ENCODE assay signal across 15 cellular contexts in genomic region chr10:122033224-122033926, GRCh38. TPM values are rescaled to one million over a fixed set of nuclear protein-coding genes. Genes with fewer than 3 reads are reported as not detected.
DNase-seq lines count a peak whose midpoint lies in the region; ATAC-seq, FAIRE-seq and TF ChIP-seq lines count a peak whose summit lies in the region.
"Had no signal": no experiment of that assay in that cellular context is flagged by ENCODE, and none has a peak within 500 bp of the region (broad histone marks: within the 10 kb centered on the region; RNA-seq: fewer than 3 reads in every experiment).

No MANE protein-coding gene starts in this region.

- TF ChIP-seq POLR2A in suprapubic skin (IDR thresholded peaks at IDR 0.05) = no peak

- H3K27ac ChIP-seq in left lung (peak overlapping the region in 1 of 2 donors; percentile 41), suprapubic skin (peak overlapping the region; percentile 15)
- H3K27ac ChIP-seq: uterus had no signal

- H3K27me3 ChIP-seq in bronchial epithelial cell (ENCODE audit: control insufficient read depth, insufficient read depth, low read length) (peaks cover 4% of the 10 kb centered on the region), left lung (no peaks in the 10 kb centered on the region), suprapubic skin (no peaks in the 10 kb centered on the region)
- H3K27me3 ChIP-seq: uterus had no signal

- 69% methylated on average over 9 of the region's 9 CpGs for WGBS in suprapubic skin

- H3K4me1 ChIP-seq in left lung = no peaks in the 10 kb centered on the region
- peaks cover 22% of the 10 kb centered on the region for H3K4me1 ChIP-seq in suprapubic skin
- H3K4me1 ChIP-seq: uterus had no signal

- H3K9me3 ChIP-seq in left lung = no peaks in the 10 kb centered on the region
- no peaks in the 10 kb centered on the region for H3K9me3 ChIP-seq in suprapubic skin
- H3K9me3 ChIP-seq: uterus had no signal

- no peak overlapping the region for H3K4me3 ChIP-seq in bronchial epithelial cell (ENCODE audit: low read depth, low read length)
- no peak overlapping the region for H3K4me3 ChIP-seq in left lung
- H3K4me3 ChIP-seq in suprapubic skin = no peak overlapping the region
- H3K4me3 ChIP-seq: uterus had no signal

- intact Hi-C loops in left lung (cut with DNase I) = no loop called here

- no peak for TF ChIP-seq CTCF in bronchial epithelial cell (IDR thresholded peaks at IDR 0.05; ENCODE audit: insufficient read depth, low read length, severe bottlenecking)
- no peak for TF ChIP-seq CTCF in left lung (IDR thresholded peaks at IDR 0.05)
- TF ChIP-seq CTCF in suprapubic skin (IDR thresholded peaks at IDR 0.05) = no peak

- ATAC-seq in left lung (peak; percentile 91), HG03175 (IDR thresholded peaks at IDR 0.05; ENCODE audit: unreplicated experiment) (no peak), GM21529 (IDR thresholded peaks at IDR 0.05; ENCODE audit: unreplicated experiment) (no peak), HG03280 (IDR thresholded peaks at IDR 0.05; ENCODE audit: unreplicated experiment) (no peak)
- ATAC-seq: activated CD4-positive, alpha-beta T cell treated with anti-CD3 and anti-CD28 coated beads for 36 hours had no signal

- FAIRE-seq in bronchial epithelial cell (lab: Jason Lieb, UNC) = peak; percentile 68

- peak; percentile 22 for DNase-seq in NCI-H748 (lab: John Stamatoyannopoulos, UW; ENCODE audit: unreplicated experiment)
- no peak for DNase-seq in NCI-H748 treated with DMSO at 0.1 percent for 48 hours (lab: John Stamatoyannopoulos, UW)
- DNase-seq in bronchial epithelial cell (ENCODE audit: low read depth) = peak; percentile 58
- peak in 1 of 2 donors; percentile 65 for DNase-seq in left lung
- no peak for DNase-seq in suprapubic skin (ENCODE audit: low spot score in 2 of 2)
- DNase-seq: activated CD4-positive, alpha-beta T cell treated with anti-CD3 and anti-CD28 coated beads for 36 hours; cortex of kidney; Kasumi-1; NCI-H1436 treated with DMSO at 0.1 percent for 48 hours; NCI-H446; T1000; uterus had no signal

- TF ChIP-seq EP300 in suprapubic skin (IDR thresholded peaks at IDR 0.05) = no peak

- no peaks in the 10 kb centered on the region for H3K36me3 ChIP-seq in bronchial epithelial cell (ENCODE audit: control insufficient read depth, insufficient read depth, low read length)
- H3K36me3 ChIP-seq in left lung = no peaks in the 10 kb centered on the region
- no peaks in the 10 kb centered on the region for H3K36me3 ChIP-seq in suprapubic skin
- H3K36me3 ChIP-seq: uterus had no signal

RNA-seq across cellular contexts. Expression of gene TACC2, which starts 44.4 kb away (rescaled TPM):
- total RNA-seq in bronchial epithelial cell (13.4 and 36.7 TPM in 2 replicates), left lung (100 to 1,000 TPM; 166 to 193 TPM), suprapubic skin (100 to 1,000 TPM; 206 to 606 (median 261) TPM)
- total RNA-seq: activated CD4-positive, alpha-beta T cell treated with anti-CD3 and anti-CD28 coated beads for 36 hours had no signal

RNA-seq across cellular contexts. Expression of gene NSMCE4A, which starts 58.4 kb away (rescaled TPM):
- total RNA-seq in bronchial epithelial cell (17.6 and 23.4 TPM in 2 replicates), left lung (10 to 100 TPM; 26.2 to 36.1 TPM), suprapubic skin (100 to 1,000 TPM in 1 of 4 donors, 10 to 100 TPM in 3; 52.7 to 168 (median 66.4) TPM)

Comparison
In these comparisons a context has a peak if more than half of its experiments do, and no peak if none do; other contexts are left out.
1. DNase-seq: peak in NCI-H748 (single experiment) and bronchial epithelial cell (single experiment); none in NCI-H748 treated with DMSO at 0.1 percent for 48 hours (single experiment) and suprapubic skin (0 of 2).